19 cellular contexts compared by ENCODE assay signal in genomic region chr18:38241216-38241615, GRCh38.
"Had no signal": no experiment of that assay in that cellular context is flagged by ENCODE, and none has a peak within 500 bp of the region (broad histone marks: within the 10 kb centered on the region; RNA-seq: fewer than 3 reads in every experiment).

No MANE protein-coding gene starts in this region.

- H3K4me1 Mint-ChIP-seq: activated B cell treated with CpG ODN at 0.5 μM for 24 hours, brain, neural progenitor cell, T-cell had no signal

- H3K27ac Mint-ChIP-seq: activated B cell treated with CpG ODN at 0.5 μM for 24 hours; activated CD4-positive, alpha-beta memory T cell treated with anti-CD3 and anti-CD28 coated beads for 36 hours; activated naive CD8-positive, alpha-beta T cell; activated T-helper 1 cell treated with anti-CD3 and anti-CD28 coated beads, Interleukin-12 subunit alpha, Interleukin-12 subunit beta, Interleukin-2, Interleukin-4 antibody, amounts not matched to agents 30 ng/mL and 10 ng/mL and 1 ng/mL, durations not matched to agents 14 hours and 24 hours and 36 hours; brain; neural progenitor cell; progenitor cell of endocrine pancreas; T-cell had no signal

- ATAC-seq: stimulated activated naive CD8-positive, alpha-beta T cell treated with anti-CD3 and anti-CD28 coated beads, Interleukin-15, Interleukin-2, amounts not matched to agents 100 U/mL and 50 U/mL, for 24 hours; T-cell had no signal

- H3K4me1 ChIP-seq: neural progenitor cell, tibial nerve had no signal

- H3K27me3 Mint-ChIP-seq: activated B cell treated with CpG ODN at 0.5 μM for 24 hours; activated CD4-positive, alpha-beta memory T cell treated with anti-CD3 and anti-CD28 coated beads for 36 hours; activated naive CD8-positive, alpha-beta T cell; progenitor cell of endocrine pancreas; T-cell had no signal

- H3K9ac ChIP-seq: neural progenitor cell had no signal

- H3K4me2 ChIP-seq: neural progenitor cell had no signal

- H2AFZ ChIP-seq: neural progenitor cell had no signal

- H3K36me3 ChIP-seq: esophagus muscularis mucosa, left ventricle myocardium inferior, neural progenitor cell, tibial nerve had no signal

- H3K27ac ChIP-seq: coronary artery, esophagus muscularis mucosa, left ventricle myocardium inferior, neural progenitor cell, tibial nerve had no signal

- H3K4me3 Mint-ChIP-seq: activated B cell treated with CpG ODN at 0.5 μM for 24 hours; activated CD4-positive, alpha-beta memory T cell treated with anti-CD3 and anti-CD28 coated beads for 36 hours; activated naive CD8-positive, alpha-beta T cell; activated T-helper 1 cell treated with anti-CD3 and anti-CD28 coated beads, Interleukin-12 subunit alpha, Interleukin-12 subunit beta, Interleukin-2, Interleukin-4 antibody, amounts not matched to agents 30 ng/mL and 10 ng/mL and 1 ng/mL, durations not matched to agents 14 hours and 24 hours and 36 hours; brain; neural progenitor cell; T-cell had no signal

- H3K36me3 Mint-ChIP-seq: activated CD4-positive, alpha-beta memory T cell treated with anti-CD3 and anti-CD28 coated beads for 36 hours; activated naive CD8-positive, alpha-beta T cell; brain; neural progenitor cell; T-cell had no signal

- H3K9me3 Mint-ChIP-seq: neural progenitor cell had no signal

- DNase-seq: activated B cell treated with CpG ODN at 0.5 μM for 24 hours; activated CD4-positive, alpha-beta memory T cell treated with anti-CD3 and anti-CD28 coated beads for 36 hours; activated CD4-positive, alpha-beta T cell treated with anti-CD3 and anti-CD28 coated beads for 4 hours; activated T-cell treated with anti-CD3 and anti-CD28 coated beads for 4 hours; glutamatergic neuron; hypothalamus; kidney; left ventricle myocardium inferior; stimulated activated CD4-positive, alpha-beta T cell treated with anti-CD3 and anti-CD28 coated beads, Interleukin-2, amount 100 ng/mL, for 24 hours; stimulated activated naive CD8-positive, alpha-beta T cell treated with anti-CD3 and anti-CD28 coated beads, Interleukin-15, Interleukin-2, amounts not matched to agents 100 U/mL and 50 U/mL, for 24 hours; T-cell had no signal

- H3K9me3 ChIP-seq: esophagus muscularis mucosa had no signal

- H3K27me3 ChIP-seq: esophagus muscularis mucosa, neural progenitor cell, tibial nerve had no signal

- H3K4me3 ChIP-seq: coronary artery, esophagus muscularis mucosa, left ventricle myocardium inferior, neural progenitor cell, tibial nerve had no signal
